10 cellular contexts compared by ENCODE assay signal in genomic region chr6:116265081-116265829, GRCh38. TPM values are rescaled to one million over a fixed set of nuclear protein-coding genes. Genes with fewer than 3 reads are reported as not detected.
DNase-seq lines count a peak whose midpoint lies in the region; ATAC-seq and TF ChIP-seq lines count a peak whose summit lies in the region.
"Had no signal": no experiment of that assay in that cellular context is flagged by ENCODE, and none has a peak within 500 bp of the region (broad histone marks: within the 10 kb centered on the region; RNA-seq: fewer than 3 reads in every experiment).

No MANE protein-coding gene starts in this region.

- H3K4me2 ChIP-seq in H9 (ENCODE audit: insufficient read depth, insufficient read length, low read length) = no peak overlapping the region

- DNase-seq in COR-L47 (lab: John Stamatoyannopoulos, UW) (peak; percentile 74), H9 (no peak), RPMI8226 (peak; percentile 24), left cardiac atrium (peak; percentile 34), NCI-H1048 (lab: John Stamatoyannopoulos, UW) (no peak)
- DNase-seq in effector memory CD8-positive, alpha-beta T cell = no peak
- DNase-seq: occipital lobe, thyroid gland had no signal

- no peaks in the 10 kb centered on the region for H3K4me1 Mint-ChIP-seq in H9
- peaks cover 15 to 42% of the 10 kb centered on the region in 2 donors for H3K4me1 Mint-ChIP-seq in effector memory CD8-positive, alpha-beta T cell (ENCODE audit: low read depth in 2 of 2)

- no peak overlapping the region for H3K4ac ChIP-seq in H9 (ENCODE audit: low read depth, low read length)

- no peaks in the 10 kb centered on the region for H3K9me3 ChIP-seq in H9 (ENCODE audit: control insufficient read depth, low read depth, low read length)
- H3K9me3 ChIP-seq: thyroid gland had no signal

- H4K20me1 ChIP-seq in H9 (ENCODE audit: control insufficient read depth, insufficient read depth, insufficient read length) = no peaks in the 10 kb centered on the region

- H3K27me3 ChIP-seq in H9 (ENCODE audit: insufficient read depth, low read length) = no peaks in the 10 kb centered on the region
- H3K27me3 ChIP-seq: thyroid gland had no signal

- intact Hi-C loops in left cardiac atrium (cut with DNase I) = no loop called here

- H3K9ac ChIP-seq in H9 (ENCODE audit: extremely low read depth, insufficient read length, low read length) = no peak overlapping the region

- H3K79me2 ChIP-seq in H9 (ENCODE audit: insufficient read depth, low read length) = no peaks in the 10 kb centered on the region

- H3K18ac ChIP-seq in H9 (ENCODE audit: insufficient read length, low read depth, low read length) = no peak overlapping the region

- H3K27ac Mint-ChIP-seq in H9 = peak overlapping the region in 2 of 3 experiments; percentile 49 to 68; a peak in 3 of 7 replicates
- peak overlapping the region in 1 of 2 donors; percentile 19 for H3K27ac Mint-ChIP-seq in effector memory CD8-positive, alpha-beta T cell

- no peak overlapping the region for H4K91ac ChIP-seq in H9 (ENCODE audit: insufficient read length, low read depth, low read length)

- WGBS in H9 (ENCODE audit: extremely low coverage, insufficient read length, low lambda C conversion rate) = no CpG with 5 or more reads among the region's 3 CpGs

- no peaks in the 10 kb centered on the region; the same call in 1 of the 2 replicates for H3K27me3 Mint-ChIP-seq in H9 (ENCODE audit: low read depth)
- no peaks in the 10 kb centered on the region for H3K27me3 Mint-ChIP-seq in effector memory CD8-positive, alpha-beta T cell

- ATAC-seq in left cardiac atrium = peak in 1 of 2 donors; percentile 77
- ATAC-seq in GM18858 (IDR thresholded peaks at IDR 0.05; ENCODE audit: unreplicated experiment) = no peak
- no peak for ATAC-seq in GM21381 (IDR thresholded peaks at IDR 0.05; ENCODE audit: unreplicated experiment)
- no peak for ATAC-seq in effector memory CD8-positive, alpha-beta T cell (replicated peaks)

- no peak overlapping the region for H3T11ph ChIP-seq in H9 (ENCODE audit: low read length)

- no peak overlapping the region for H3K14ac ChIP-seq in H9 (ENCODE audit: insufficient read depth, low read length)

- no peak overlapping the region for H2BK120ac ChIP-seq in H9 (ENCODE audit: low read depth, low read length, poor library complexity, severe bottlenecking)

- H4K8ac ChIP-seq in H9 (replicated peaks; ENCODE audit: insufficient read length, low read depth, low read length) = no peak overlapping the region

- H2AFZ ChIP-seq in H9 (ENCODE audit: low read length) = no peak overlapping the region

- no peak overlapping the region for H2BK12ac ChIP-seq in H9 (ENCODE audit: insufficient read length, low read depth, low read length)

- H3K4me3 Mint-ChIP-seq in H9 = no peak overlapping the region
- H3K4me3 Mint-ChIP-seq in effector memory CD8-positive, alpha-beta T cell = no peak overlapping the region

- H3K36me3 Mint-ChIP-seq in H9 (ENCODE audit: insufficient read depth in 1 of 3, low read depth in 3 of 3) = peaks cover 0 to 4% (median 0%) of the 10 kb centered on the region in 3 experiments; a peak in 3 of 7 replicates
- H3K36me3 Mint-ChIP-seq in effector memory CD8-positive, alpha-beta T cell (ENCODE audit: insufficient read depth) = peaks cover 11% of the 10 kb centered on the region

- no peak overlapping the region for H3K56ac ChIP-seq in H9 (ENCODE audit: insufficient read length, low read depth, low read length)

- H2BK15ac ChIP-seq in H9 (ENCODE audit: low read depth, low read length) = no peak overlapping the region

- H2AK5ac ChIP-seq in H9 (ENCODE audit: insufficient read length, low read length) = no peak overlapping the region

- no peak for TF ChIP-seq CTCF in H9 (conservative IDR thresholded peaks at IDR 0.05)

- H2BK20ac ChIP-seq in H9 (ENCODE audit: low read depth, low read length, poor library complexity, severe bottlenecking) = no peak overlapping the region

- no peak overlapping the region for H3K23ac ChIP-seq in H9 (ENCODE audit: insufficient read length, low read depth, low read length)

- no peaks in the 10 kb centered on the region for H3K79me1 ChIP-seq in H9 (ENCODE audit: insufficient read depth, low read depth, low read length, poor library complexity, severe bottlenecking)

- H2BK5ac ChIP-seq in H9 (ENCODE audit: insufficient read length, low read length) = no peak overlapping the region

- no peak overlapping the region for H3K27ac ChIP-seq in H9 (ENCODE audit: insufficient read length, low read depth, low read length)
- H3K27ac ChIP-seq: thyroid gland had no signal

- no peaks in the 10 kb centered on the region for H3K4me1 ChIP-seq in H9 (ENCODE audit: insufficient read depth, low read length)
- H3K4me1 ChIP-seq: thyroid gland had no signal

- no peaks in the 10 kb centered on the region; a peak in 2 of 5 replicates for H3K9me3 Mint-ChIP-seq in H9
- H3K9me3 Mint-ChIP-seq in effector memory CD8-positive, alpha-beta T cell = no peaks in the 10 kb centered on the region

- H4K5ac ChIP-seq in H9 (ENCODE audit: insufficient read length, low read depth, low read length) = no peak overlapping the region

- no peaks in the 10 kb centered on the region for H3K23me2 ChIP-seq in H9 (ENCODE audit: insufficient read length, low read depth, low read length, poor library complexity, severe bottlenecking)

RNA-seq across cellular contexts. Expression of gene TSPYL4, which starts 11.4 kb away (rescaled TPM):
- total RNA-seq in H9 (2021) (18.9 and 19.0 TPM in 2 replicates), left cardiac atrium (10 to 100 TPM; 28.0 to 35.0 TPM)

RNA-seq across cellular contexts. Expression of gene TSPYL1, which starts 14.5 kb away (rescaled TPM):
- 75.3 and 76.8 TPM in 2 replicates for total RNA-seq in H9 (2021)
- total RNA-seq in left cardiac atrium = 10 to 100 TPM; 78.2 to 90.8 TPM

Comparison
In these comparisons a context has a peak if more than half of its experiments do, and no peak if none do; other contexts are left out.
1. DNase-seq: peak in COR-L47 (single experiment), RPMI8226 (single experiment) and left cardiac atrium (single experiment); none in H9 (single experiment), effector memory CD8-positive, alpha-beta T cell (0 of 3) and NCI-H1048 (single experiment).